ENCODE assay signal across 18 cellular contexts in the genomic region with DNA sequence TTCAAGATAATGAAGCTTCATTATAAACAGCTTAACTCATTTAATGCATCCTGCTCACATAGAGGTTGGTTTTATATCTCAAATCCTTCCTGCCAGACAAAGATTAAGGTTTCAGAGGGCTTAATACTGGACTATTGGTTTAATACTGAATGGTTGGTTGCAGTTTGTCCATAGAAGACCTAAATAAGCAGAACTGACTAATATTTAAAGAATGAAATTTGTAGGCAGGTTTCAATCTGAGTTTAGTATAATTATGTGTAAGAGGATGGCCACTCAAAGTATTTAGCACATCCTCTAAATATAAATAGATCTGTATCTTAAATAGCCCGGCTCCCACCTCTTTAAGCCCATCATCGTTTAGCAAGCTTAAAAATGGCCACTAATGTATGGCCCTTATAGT.
DNase-seq lines count a peak whose midpoint lies in the region; ATAC-seq and TF ChIP-seq lines count a peak whose summit lies in the region.
"Had no signal": no experiment of that assay in that cellular context is flagged by ENCODE, and none has a peak within 500 bp of the region (broad histone marks: within the 10 kb centered on the region; RNA-seq: fewer than 3 reads in every experiment).

No MANE protein-coding gene starts in this region.

- H2AFZ ChIP-seq in ACC112 (ENCODE audit: low read length, unreplicated experiment): no peak overlapping the region

- DNase-seq in NK-92 (lab: John Stamatoyannopoulos, UW; ENCODE audit: unreplicated experiment) (no peak), medulla oblongata (ENCODE audit: extremely low spot score) (no peak), vagina (ENCODE audit: extremely low spot score in 2 of 2) (no peak)
- DNase-seq: activated B cell treated with CpG ODN at 0.5 μM for 24 hours; DMS 273 treated with DMSO at 0.1 percent for 48 hours; MG63; NCI-H446; posterior cingulate gyrus; stimulated activated CD4-positive, alpha-beta T cell treated with anti-CD3 and anti-CD28 coated beads, Interleukin-2, amount 100 ng/mL, for 48 hours; stomach had no signal

- H3K4me1 Mint-ChIP-seq in activated T-helper 17 cell treated with anti-CD3 and anti-CD28 coated beads, Interleukin-2, amount 50 U/mL, for 72 hours: peaks cover 12% of the 10 kb centered on the region

- no peak overlapping the region for H3K27ac Mint-ChIP-seq in activated T-helper 17 cell treated with anti-CD3 and anti-CD28 coated beads, Interleukin-2, amount 50 U/mL, for 72 hours
- H3K27ac Mint-ChIP-seq: activated B cell treated with CpG ODN at 0.5 μM for 24 hours; activated T-helper 2 cell treated with anti-CD3 and anti-CD28 coated beads, Interferon-gamma antibody, Interleukin-2, Interleukin-4, amounts not matched to agents 10 μg/mL and 5 μg/mL and 100 μg/mL, durations not matched to agents 14 hours and 24 hours and 36 hours had no signal

- no peaks in the 10 kb centered on the region for H3K9me3 ChIP-seq in vagina
- H3K9me3 ChIP-seq: MG63, SJSA1, stomach had no signal

- no peaks in the 10 kb centered on the region for H3K79me2 ChIP-seq in ACC112 (ENCODE audit: control insufficient read depth, insufficient read depth, low read length, unreplicated experiment)

- H3K27me3 ChIP-seq in ACC112 (ENCODE audit: insufficient read depth, low read length) (no peaks in the 10 kb centered on the region), vagina (no peaks in the 10 kb centered on the region)
- H3K27me3 ChIP-seq: MG63, SJSA1, stomach had no signal

- peaks cover 10% of the 10 kb centered on the region for H3K9me3 Mint-ChIP-seq in activated T-helper 17 cell treated with anti-CD3 and anti-CD28 coated beads, Interleukin-2, amount 50 U/mL, for 72 hours

- no peak overlapping the region for H3K4me3 ChIP-seq in ACC112 (ENCODE audit: low read depth, low read length)
- H3K4me3 ChIP-seq in vagina: no peak overlapping the region
- H3K4me3 ChIP-seq: MG63, SJSA1, stomach had no signal

- TF ChIP-seq POLR2A in vagina (IDR thresholded peaks at IDR 0.05): no peak

- TF ChIP-seq CTCF in vagina (IDR thresholded peaks at IDR 0.05): no peak

- H3K27ac ChIP-seq in ACC112 (ENCODE audit: low read depth, low read length) (peak overlapping the region; percentile 95), vagina (no peak overlapping the region)
- H3K27ac ChIP-seq: 22Rv1, stomach had no signal

- intact Hi-C loops in vagina (cut with DNase I): no loop called here

- H3K27me3 Mint-ChIP-seq in activated T-helper 17 cell treated with anti-CD3 and anti-CD28 coated beads, Interleukin-2, amount 50 U/mL, for 72 hours: no peaks in the 10 kb centered on the region
- H3K27me3 Mint-ChIP-seq: activated B cell treated with CpG ODN at 0.5 μM for 24 hours had no signal

- no peaks in the 10 kb centered on the region for H3K36me3 Mint-ChIP-seq in activated T-helper 17 cell treated with anti-CD3 and anti-CD28 coated beads, Interleukin-2, amount 50 U/mL, for 72 hours (ENCODE audit: low read depth)

- peaks cover 62% of the 10 kb centered on the region for H3K4me1 ChIP-seq in ACC112 (ENCODE audit: control insufficient read depth, insufficient read depth, low read length, unreplicated experiment)
- H3K4me1 ChIP-seq in vagina: peaks cover 25% of the 10 kb centered on the region

- no peak overlapping the region for H3K4me3 Mint-ChIP-seq in activated T-helper 17 cell treated with anti-CD3 and anti-CD28 coated beads, Interleukin-2, amount 50 U/mL, for 72 hours
- H3K4me3 Mint-ChIP-seq: activated B cell treated with CpG ODN at 0.5 μM for 24 hours had no signal

- peak; percentile 70 for ATAC-seq in GM19025 (IDR thresholded peaks at IDR 0.05; ENCODE audit: low read depth, unreplicated experiment)
- ATAC-seq in HG02678 (IDR thresholded peaks at IDR 0.05; ENCODE audit: unreplicated experiment): peak; percentile 71
- peak; percentile 77 for ATAC-seq in HG03469 (IDR thresholded peaks at IDR 0.05; ENCODE audit: unreplicated experiment)
- ATAC-seq in activated T-helper 17 cell treated with anti-CD3 and anti-CD28 coated beads, Interleukin-2, amount 50 U/mL, for 72 hours (replicated peaks): no peak

- H3K36me3 ChIP-seq in ACC112 (ENCODE audit: insufficient read depth, low read length) (no peaks in the 10 kb centered on the region), vagina (peaks cover 0 to 8% of the 10 kb centered on the region in 2 donors)
- H3K36me3 ChIP-seq: MG63, SJSA1 had no signal
